ENCODE assay signal across 2 cellular contexts in genomic region chr18:11974741-11975325, GRCh38.
A peak's percentile ranks its signal among the peaks of the same experiment; 100 is the strongest.
TF ChIP-seq lines count a peak whose summit lies in the region.

No MANE protein-coding gene starts in this region.

TF ChIP-seq in HepG2, 621 proteins besides CTCF, POLR2A, EP300 and RAD21:
- peak; percentile 95 for TF ChIP-seq RBAK (CRISPR knock-in tag; IDR thresholded peaks at IDR 0.05)
- TF ChIP-seq ZNF883 (CRISPR knock-in tag; IDR thresholded peaks at IDR 0.05; ENCODE audit: not compliant biosample characterization), result no peak

TF ChIP-seq in K562, 482 proteins besides CTCF, POLR2A, EP300 and RAD21:
- TF ChIP-seq SRSF3 (IDR thresholded peaks at IDR 0.05; ENCODE audit: insufficient read depth, low read length), result no peak
- 0 out of 2 replicates have a peak, but pooled peaks have one; percentile 23 for TF ChIP-seq BCOR (IDR thresholded peaks at IDR 0.05)
- no peak for TF ChIP-seq ZNF408 (CRISPR knock-in tag; IDR thresholded peaks at IDR 0.05; ENCODE audit: low read depth)
